25 cellular contexts compared by ENCODE assay signal in the genomic region with DNA sequence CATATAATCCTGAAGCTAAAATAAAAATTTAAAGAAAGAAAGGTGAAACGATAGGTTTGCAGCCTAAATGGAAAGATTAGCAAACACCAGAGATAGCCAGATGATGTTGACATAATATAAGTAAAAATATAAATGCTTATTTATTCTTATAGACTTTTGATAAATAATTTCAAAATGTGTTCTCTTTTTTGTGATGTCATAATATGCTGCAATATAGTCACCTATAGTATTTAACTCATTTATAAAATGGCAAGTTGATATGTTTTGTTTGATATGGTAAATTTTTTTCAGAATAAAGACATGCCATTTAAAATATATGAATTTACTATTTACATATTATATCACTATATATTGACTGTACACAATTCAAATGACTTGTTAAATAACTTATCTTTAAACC.
DNase-seq lines count a peak whose midpoint lies in the region; ATAC-seq, FAIRE-seq and TF ChIP-seq lines count a peak whose summit lies in the region.
"Had no signal": no experiment of that assay in that cellular context is flagged by ENCODE, and none has a peak within 500 bp of the region (broad histone marks: within the 10 kb centered on the region; RNA-seq: fewer than 3 reads in every experiment).

No MANE protein-coding gene starts in this region.

- H4K20me1 ChIP-seq in HepG2 (ENCODE audit: insufficient read depth, low read length), result no peaks in the 10 kb centered on the region
- no peaks in the 10 kb centered on the region for H4K20me1 ChIP-seq in PC-3 (ENCODE audit: low read length)
- H4K20me1 ChIP-seq: BLaER1 treated with 17β-estradiol and CSF1 and Interleukin-3, amounts not matched to agents 10 nM and 100 nM had no signal

- TF ChIP-seq CTCF in HepG2 (CRISPR knock-in tag; IDR thresholded peaks at IDR 0.05) (no peak), right lobe of liver (IDR thresholded peaks at IDR 0.05) (no peak), kidney (IDR thresholded peaks at IDR 0.05; ENCODE audit: borderline replicate concordance, extremely low read depth, insufficient read depth) (no peak), PC-3 (conservative IDR thresholded peaks at IDR 0.05; ENCODE audit: low read depth, low read length) (no peak)

- TF ChIP-seq EP300 in HepG2 (IDR thresholded peaks at IDR 0.05; ENCODE audit: low read depth in 2 of 2, low read length in 2 of 2), result no peak
- TF ChIP-seq EP300 in HepG2 (CRISPR knock-in tag; IDR thresholded peaks at IDR 0.05; ENCODE audit: borderline replicate concordance), result no peak

- no peak overlapping the region for H3K4me3 Mint-ChIP-seq in activated CD8-positive, alpha-beta T cell treated with anti-CD3 and anti-CD28 coated beads, Interleukin-2, amount 10 ng/mL, durations not matched to agents 7 days and 5 days
- H3K4me3 Mint-ChIP-seq: CD14-positive monocyte; CD4-positive, alpha-beta T cell; CD8-positive, alpha-beta memory T cell; GM23338; H9 had no signal

- no peak overlapping the region for H3K27ac Mint-ChIP-seq in activated CD8-positive, alpha-beta T cell treated with anti-CD3 and anti-CD28 coated beads, Interleukin-2, amount 10 ng/mL, durations not matched to agents 7 days and 5 days
- H3K27ac Mint-ChIP-seq: CD4-positive, alpha-beta T cell; CD8-positive, alpha-beta memory T cell; GM23338; H9 had no signal

- H3K4me2 ChIP-seq in HepG2 (ENCODE audit: low read depth, low read length), result no peak overlapping the region
- no peak overlapping the region for H3K4me2 ChIP-seq in PC-3 (ENCODE audit: low read length)
- H3K4me2 ChIP-seq: A549; BLaER1 treated with 17β-estradiol and CSF1 and Interleukin-3, amounts not matched to agents 10 nM and 100 nM; GM23338 had no signal

- no peaks in the 10 kb centered on the region for H3K27me3 Mint-ChIP-seq in activated CD8-positive, alpha-beta T cell treated with anti-CD3 and anti-CD28 coated beads, Interleukin-2, amount 10 ng/mL, durations not matched to agents 7 days and 5 days (ENCODE audit: low read depth)
- H3K27me3 Mint-ChIP-seq: CD4-positive, alpha-beta T cell; CD8-positive, alpha-beta memory T cell had no signal

- H3K27me3 ChIP-seq in HepG2 (ENCODE audit: control insufficient read depth in 1 of 2, insufficient read depth in 2 of 2, low read length in 2 of 2), result no peaks in the 10 kb centered on the region
- no peaks in the 10 kb centered on the region for H3K27me3 ChIP-seq in right lobe of liver
- no peaks in the 10 kb centered on the region for H3K27me3 ChIP-seq in PC-3 (ENCODE audit: low read length)
- H3K27me3 ChIP-seq: BE2C; BLaER1 treated with 17β-estradiol and CSF1 and Interleukin-3, amounts not matched to agents 10 nM and 100 nM had no signal

- H3K4me1 ChIP-seq in HepG2 (ENCODE audit: insufficient read depth, low read length) (no peaks in the 10 kb centered on the region), right lobe of liver (no peaks in the 10 kb centered on the region), kidney (ENCODE audit: control insufficient read depth in 1 of 2, insufficient read depth in 1 of 2, low read depth in 1 of 2, low read length in 2 of 2) (no peaks in the 10 kb centered on the region), PC-3 (ENCODE audit: insufficient read depth, low read length) (no peaks in the 10 kb centered on the region; the same call in 1 of the 2 replicates)
- H3K4me1 ChIP-seq: A549; BE2C; BLaER1 treated with 17β-estradiol and CSF1 and Interleukin-3, amounts not matched to agents 10 nM and 100 nM had no signal

- no peak overlapping the region for H3K27ac ChIP-seq in HepG2 (ENCODE audit: extremely low read length, insufficient read depth, low read length)
- H3K27ac ChIP-seq in right lobe of liver, result no peak overlapping the region
- H3K27ac ChIP-seq in kidney (ENCODE audit: low read depth in 2 of 2, low read length in 2 of 2), result no peak overlapping the region
- H3K27ac ChIP-seq in PC-3 (ENCODE audit: low read length), result no peak overlapping the region
- H3K27ac ChIP-seq: 22Rv1; A549; BLaER1 treated with 17β-estradiol and CSF1 and Interleukin-3, amounts not matched to agents 10 nM and 100 nM had no signal

- H3K9me3 ChIP-seq in HepG2 (ENCODE audit: low read length) (peaks cover 83% of the 10 kb centered on the region), right lobe of liver (no peaks in the 10 kb centered on the region), kidney (ENCODE audit: control insufficient read depth in 1 of 2, low read length in 2 of 2) (no peaks in the 10 kb centered on the region), PC-3 (ENCODE audit: low read length) (no peaks in the 10 kb centered on the region)
- H3K9me3 ChIP-seq: A549; BE2C; BLaER1 treated with 17β-estradiol and CSF1 and Interleukin-3, amounts not matched to agents 10 nM and 100 nM had no signal

- in situ Hi-C loops in HepG2 (cut with HindIII; ENCODE audit: extremely low pct_ligation_motif_present, low pct_unique_long_range_greater_than_20kb), result no loop called here

- CTCF ChIA-PET in HepG2 (lab: Yijun Ruan, JAX; ENCODE audit: low intra/inter-chr PET ratio, low total read pairs), result no interaction called here
- CTCF ChIA-PET in activated CD8-positive, alpha-beta T cell treated with anti-CD3 and anti-CD28 coated beads, Interleukin-2, amount 10 ng/mL, durations not matched to agents 7 days and 5 days (lab: Charles Lee), result no interaction called here
- CTCF ChIA-PET in PC-3 (lab: Charles Lee), result no interaction called here

- intact Hi-C loops in HepG2 (cut with micrococcal nuclease; ENCODE audit: unreplicated experiment) (no loop called here), right lobe of liver (cut with DNase I) (no loop called here), kidney (cut with DNase I) (no loop called here), PC-3 (cut with micrococcal nuclease) (no loop called here)

- H3K36me3 Mint-ChIP-seq in activated CD8-positive, alpha-beta T cell treated with anti-CD3 and anti-CD28 coated beads, Interleukin-2, amount 10 ng/mL, durations not matched to agents 7 days and 5 days (ENCODE audit: low read depth), result no peaks in the 10 kb centered on the region
- H3K36me3 Mint-ChIP-seq: CD14-positive monocyte; CD8-positive, alpha-beta memory T cell had no signal

- DNase-seq in HepG2 (ENCODE audit: low spot score) (no peak), right lobe of liver (no peak), kidney (no peak), NCI-H2227 treated with DMSO at 0.1 percent for 48 hours (lab: John Stamatoyannopoulos, UW) (no peak), EL (no peak), PC-3 (no peak)
- no peak for DNase-seq in activated CD8-positive, alpha-beta T cell treated with anti-CD3 and anti-CD28 coated beads, Interleukin-2, amount 10 ng/mL, durations not matched to agents 7 days and 5 days
- DNase-seq: ACHN; AML-193; BE2C; CD4-positive, alpha-beta T cell; CD8-positive, alpha-beta memory T cell; DMS 273 treated with DMSO at 0.1 percent for 48 hours; DMS79; GF-D8; H9 had no signal

- no peaks in the 10 kb centered on the region for H3K9me2 ChIP-seq in PC-3 (replicated peaks; ENCODE audit: low read length)

- POLR2A ChIA-PET in HepG2 (lab: Yijun Ruan, JAX) (no interaction called here), PC-3 (lab: Charles Lee; ENCODE audit: unreplicated experiment) (no interaction called here)
- POLR2A ChIA-PET in activated CD8-positive, alpha-beta T cell treated with anti-CD3 and anti-CD28 coated beads, Interleukin-2, amount 10 ng/mL, durations not matched to agents 7 days and 5 days (lab: Charles Lee), result no interaction called here

- H3K4me1 Mint-ChIP-seq in activated CD8-positive, alpha-beta T cell treated with anti-CD3 and anti-CD28 coated beads, Interleukin-2, amount 10 ng/mL, durations not matched to agents 7 days and 5 days (ENCODE audit: low read depth), result no peaks in the 10 kb centered on the region
- H3K4me1 Mint-ChIP-seq: CD14-positive monocyte; CD8-positive, alpha-beta memory T cell; GM23338; H9 had no signal

- no peaks in the 10 kb centered on the region for H3K79me2 ChIP-seq in HepG2 (ENCODE audit: insufficient read depth, low read length)
- H3K79me2 ChIP-seq in PC-3 (ENCODE audit: low read length), result no peaks in the 10 kb centered on the region

- H3K9ac ChIP-seq in HepG2 (ENCODE audit: insufficient read depth, low read depth, low read length), result no peak overlapping the region
- H3K9ac ChIP-seq in kidney (ENCODE audit: low read length in 2 of 2), result no peak overlapping the region
- no peak overlapping the region for H3K9ac ChIP-seq in PC-3 (ENCODE audit: low read length)
- H3K9ac ChIP-seq: BLaER1 treated with 17β-estradiol and CSF1 and Interleukin-3, amounts not matched to agents 10 nM and 100 nM had no signal

- no peaks in the 10 kb centered on the region for H3K9me3 Mint-ChIP-seq in activated CD8-positive, alpha-beta T cell treated with anti-CD3 and anti-CD28 coated beads, Interleukin-2, amount 10 ng/mL, durations not matched to agents 7 days and 5 days (ENCODE audit: insufficient read depth)
- H3K9me3 Mint-ChIP-seq: CD14-positive monocyte, GM23338, H9 had no signal

- H3K4me3 ChIP-seq in HepG2 (replicated peaks in 1 of 3; ENCODE audit: insufficient read depth in 1 of 3, low read depth in 2 of 3, low read length in 3 of 3) (no peak overlapping the region), right lobe of liver (no peak overlapping the region), kidney (ENCODE audit: low read length in 2 of 2) (no peak overlapping the region), PC-3 (ENCODE audit: low read length) (no peak overlapping the region)
- H3K4me3 ChIP-seq: A549; BLaER1 treated with 17β-estradiol and CSF1 and Interleukin-3, amounts not matched to agents 10 nM and 100 nM; GM23338 had no signal

- WGBS in HepG2 (ENCODE audit: low lambda C conversion rate), result 1% methylated on average over 1 of the region's 1 CpG
- WGBS in right lobe of liver (ENCODE audit: insufficient coverage, low coverage, low lambda C conversion rate, missing lambda C conversion rate), result 43% methylated on average over 1 of the region's 1 CpG

- ATAC-seq in HepG2, result no peak
- ATAC-seq in right lobe of liver, result no peak
- ATAC-seq in activated CD8-positive, alpha-beta T cell treated with anti-CD3 and anti-CD28 coated beads, Interleukin-2, amount 10 ng/mL, durations not matched to agents 7 days and 5 days, result no peak
- ATAC-seq in PC-3, result no peak
- ATAC-seq: A549, GM23338, HCT116 had no signal

- no peak for TF ChIP-seq RAD21 in HepG2 (CRISPR knock-in tag; IDR thresholded peaks at IDR 0.05)

- H3K36me3 ChIP-seq in HepG2 (replicated peaks in 1 of 2; ENCODE audit: control insufficient read depth in 1 of 2, insufficient read depth in 2 of 2, low read length in 2 of 2) (no peaks in the 10 kb centered on the region), right lobe of liver (no peaks in the 10 kb centered on the region), kidney (ENCODE audit: control insufficient read depth in 1 of 2, insufficient read depth in 2 of 2, low read length in 2 of 2) (no peaks in the 10 kb centered on the region), PC-3 (ENCODE audit: low read depth, low read length) (no peaks in the 10 kb centered on the region)
- H3K36me3 ChIP-seq: BE2C; BLaER1 treated with 17β-estradiol and CSF1 and Interleukin-3, amounts not matched to agents 10 nM and 100 nM had no signal

- TF ChIP-seq POLR2A in HepG2 (IDR thresholded peaks at IDR 0.05; ENCODE audit: insufficient read depth in 1 of 2, low read depth in 2 of 2, low read length in 2 of 2) (no peak), right lobe of liver (IDR thresholded peaks at IDR 0.05) (no peak)

- H3F3A ChIP-seq in PC-3 (ENCODE audit: low read length, unreplicated experiment), result no peaks in the 10 kb centered on the region

- H2AFZ ChIP-seq in HepG2 (ENCODE audit: low read length) (no peak overlapping the region), PC-3 (ENCODE audit: low read length) (no peak overlapping the region)
- H2AFZ ChIP-seq: GM23338 had no signal

- BruUV-seq in HepG2 (replicated peaks; lab: Mats Ljungman, UMichigan) (no TSS peak), PC-3 (replicated peaks; lab: Mats Ljungman, UMichigan) (no TSS peak)

- no peak for FAIRE-seq in HepG2 (lab: Jason Lieb, UNC)
- FAIRE-seq in colon (lab: Jason Lieb, UNC), result peak; percentile 41
- FAIRE-seq in kidney (lab: Jason Lieb, UNC), result peak; percentile 77
- FAIRE-seq: A549, GM12891, GM18507 had no signal
